Comparison of ENCODE assay signal across 12 cellular contexts in the genomic region with DNA sequence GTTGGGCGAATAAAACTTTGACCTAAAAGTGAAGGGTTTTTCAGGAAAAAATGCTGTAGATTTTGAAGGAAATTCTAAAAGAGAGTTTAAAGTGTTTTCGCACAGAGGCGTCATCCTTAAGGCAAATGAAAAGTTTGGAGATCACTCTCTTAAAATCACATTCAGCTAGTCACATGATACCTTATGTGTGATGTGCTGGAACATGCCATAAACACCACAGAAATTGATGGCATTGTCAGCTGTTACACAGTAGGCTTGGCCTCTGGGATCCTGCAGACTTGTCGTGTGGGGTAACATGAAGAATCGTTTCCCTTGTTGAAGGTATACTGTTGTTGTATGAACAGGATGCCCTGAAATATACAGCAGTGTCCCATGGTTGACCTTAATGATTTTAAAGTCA. TPM values are rescaled to one million over a fixed set of nuclear protein-coding genes. Genes with fewer than 3 reads are reported as not detected.
DNase-seq lines count a peak whose midpoint lies in the region; FAIRE-seq and TF ChIP-seq lines count a peak whose summit lies in the region.
"Had no signal": no experiment of that assay in that cellular context is flagged by ENCODE, and none has a peak within 500 bp of the region (broad histone marks: within the 10 kb centered on the region; RNA-seq: fewer than 3 reads in every experiment).

No MANE protein-coding gene starts in this region.

- H3K4me1 ChIP-seq in OCI-LY1 (ENCODE audit: insufficient read depth, low read length, severe bottlenecking): peaks cover 80% of the 10 kb centered on the region
- H3K4me1 ChIP-seq in skeletal muscle satellite cell (ENCODE audit: control insufficient read depth, insufficient read depth, low read length): peaks cover 46% of the 10 kb centered on the region
- H3K4me1 ChIP-seq in right atrium auricular region: peaks cover 0 to 54% of the 10 kb centered on the region in 2 donors

- H3K9me3 ChIP-seq in OCI-LY1 (ENCODE audit: low read length) (no peaks in the 10 kb centered on the region), skeletal muscle satellite cell (replicated peaks; ENCODE audit: low read length) (no peaks in the 10 kb centered on the region), right atrium auricular region (no peaks in the 10 kb centered on the region)

- H3K36me3 Mint-ChIP-seq in activated CD4-positive, alpha-beta T cell treated with anti-CD3 and anti-CD28 coated beads, Interleukin-2, amount 10 ng/mL, durations not matched to agents 7 days and 5 days (ENCODE audit: low read depth): peaks cover 30% of the 10 kb centered on the region

- H3K4me3 ChIP-seq in OCI-LY1 (ENCODE audit: low read depth, low read length, poor library complexity, severe bottlenecking) (peak overlapping the region; percentile 94), bronchial epithelial cell (ENCODE audit: low read depth, low read length) (no peak overlapping the region), skeletal muscle satellite cell (ENCODE audit: low read length) (no peak overlapping the region), right atrium auricular region (no peak overlapping the region)

- peaks cover 4% of the 10 kb centered on the region; the same call in 1 of the 2 replicates for H3K36me3 ChIP-seq in OCI-LY1 (ENCODE audit: insufficient read depth, low read length)
- H3K36me3 ChIP-seq in bronchial epithelial cell (ENCODE audit: control insufficient read depth, insufficient read depth, low read length): no peaks in the 10 kb centered on the region
- H3K36me3 ChIP-seq in skeletal muscle satellite cell (ENCODE audit: insufficient read depth, low read length): no peaks in the 10 kb centered on the region
- H3K36me3 ChIP-seq in right atrium auricular region: no peaks in the 10 kb centered on the region

- H3K27ac ChIP-seq in OCI-LY1 (ENCODE audit: low read depth, low read length, poor library complexity, severe bottlenecking) (peak overlapping the region; percentile 91), right atrium auricular region (no peak overlapping the region)
- H3K27ac ChIP-seq: foreskin keratinocyte had no signal

- H3K4me2 ChIP-seq in OCI-LY1 (ENCODE audit: low read length): peak overlapping the region; percentile 99
- peak overlapping the region; percentile 91 for H3K4me2 ChIP-seq in skeletal muscle satellite cell (ENCODE audit: low read length)

- H3K4me3 Mint-ChIP-seq in activated CD4-positive, alpha-beta T cell treated with anti-CD3 and anti-CD28 coated beads, Interleukin-2, amount 10 ng/mL, durations not matched to agents 7 days and 5 days: peak overlapping the region; percentile 85

- DNase-seq in activated CD4-positive, alpha-beta T cell treated with anti-CD3 and anti-CD28 coated beads, Interleukin-2, amount 10 ng/mL, durations not matched to agents 7 days and 5 days: peak; percentile 23
- DNase-seq in activated CD4-positive, alpha-beta T cell treated with anti-CD3 and anti-CD28 coated beads, Interleukin-2, amount 50 U/mL, for 48 hours: no peak
- DNase-seq in bronchial epithelial cell (ENCODE audit: low read depth): peak; percentile 68
- no peak for DNase-seq in GM03348 (ENCODE audit: low spot score)
- no peak for DNase-seq in right atrium auricular region (ENCODE audit: low spot score)
- DNase-seq in activated gamma-delta T cell (lab: John Stamatoyannopoulos, UW): no peak
- DNase-seq: GOT3; NCI-H345; stimulated activated CD4-positive, alpha-beta T cell treated with anti-CD3 and anti-CD28 coated beads, Interleukin-2, amount 100 ng/mL, for 48 hours had no signal

- H3K79me2 ChIP-seq in OCI-LY1 (ENCODE audit: insufficient read depth, low read length): peaks cover 68% of the 10 kb centered on the region

- POLR2A ChIA-PET in activated CD4-positive, alpha-beta T cell treated with anti-CD3 and anti-CD28 coated beads, Interleukin-2, amount 10 ng/mL, durations not matched to agents 7 days and 5 days (lab: Charles Lee): no interaction called here

- no peak for FAIRE-seq in bronchial epithelial cell (lab: Jason Lieb, UNC)

- no peaks in the 10 kb centered on the region for H4K20me1 ChIP-seq in OCI-LY1 (ENCODE audit: insufficient read depth, low read length)

- H3K9ac ChIP-seq in OCI-LY1 (ENCODE audit: low read length): peak overlapping the region; percentile 100
- no peak overlapping the region for H3K9ac ChIP-seq in skeletal muscle satellite cell (ENCODE audit: low read depth, low read length)

- no peaks in the 10 kb centered on the region for H3F3A ChIP-seq in OCI-LY1 (ENCODE audit: insufficient read depth, low read length)

- CTCF ChIA-PET in activated CD4-positive, alpha-beta T cell treated with anti-CD3 and anti-CD28 coated beads, Interleukin-2, amount 10 ng/mL, durations not matched to agents 7 days and 5 days (lab: Charles Lee): interaction anchor here (1.2 to 2.1 kb wide), 3 partner anchors 11 to 64 kb away, joined by 3 to 7 read pairs (median 3); a partner anchor contains a TSS

- no peaks in the 10 kb centered on the region for H3K27me3 ChIP-seq in OCI-LY1 (ENCODE audit: insufficient read depth, low read length)
- no peaks in the 10 kb centered on the region for H3K27me3 ChIP-seq in bronchial epithelial cell (ENCODE audit: control insufficient read depth, insufficient read depth, low read length)
- no peaks in the 10 kb centered on the region for H3K27me3 ChIP-seq in skeletal muscle satellite cell (ENCODE audit: control insufficient read depth, insufficient read depth, low read length)
- H3K27me3 ChIP-seq in right atrium auricular region: no peaks in the 10 kb centered on the region
- H3K27me3 ChIP-seq: foreskin keratinocyte had no signal

- H3K4me1 Mint-ChIP-seq in activated CD4-positive, alpha-beta T cell treated with anti-CD3 and anti-CD28 coated beads, Interleukin-2, amount 10 ng/mL, durations not matched to agents 7 days and 5 days: peaks cover 64% of the 10 kb centered on the region

- no peaks in the 10 kb centered on the region for H3K9me2 ChIP-seq in OCI-LY1 (ENCODE audit: low read depth, low read length)

- no peaks in the 10 kb centered on the region for H3K9me3 Mint-ChIP-seq in activated CD4-positive, alpha-beta T cell treated with anti-CD3 and anti-CD28 coated beads, Interleukin-2, amount 10 ng/mL, durations not matched to agents 7 days and 5 days

- H3K27ac Mint-ChIP-seq in activated CD4-positive, alpha-beta T cell treated with anti-CD3 and anti-CD28 coated beads, Interleukin-2, amount 10 ng/mL, durations not matched to agents 7 days and 5 days: peak overlapping the region; percentile 96

- TF ChIP-seq CTCF in OCI-LY1 (IDR thresholded peaks at IDR 0.05; ENCODE audit: low read length): no peak
- no peak for TF ChIP-seq CTCF in bronchial epithelial cell (IDR thresholded peaks at IDR 0.05; ENCODE audit: insufficient read depth, low read length, severe bottlenecking)
- TF ChIP-seq CTCF in right atrium auricular region (IDR thresholded peaks at IDR 0.05): no peak

- no peak overlapping the region for H2AFZ ChIP-seq in OCI-LY1 (ENCODE audit: low read length)

- H3K27me3 Mint-ChIP-seq in activated CD4-positive, alpha-beta T cell treated with anti-CD3 and anti-CD28 coated beads, Interleukin-2, amount 10 ng/mL, durations not matched to agents 7 days and 5 days: no peaks in the 10 kb centered on the region

RNA-seq across cellular contexts. Expression of a gene that starts 3.3 kb away (rescaled TPM):
- 100 to 1,000 TPM; 358 to 453 TPM for total RNA-seq in activated CD4-positive, alpha-beta T cell treated with anti-CD3 and anti-CD28 coated beads, Interleukin-2, amount 10 ng/mL, durations not matched to agents 7 days and 5 days
- total RNA-seq in bronchial epithelial cell (7.1 and 12.5 TPM in 2 replicates), right atrium auricular region (10 to 100 TPM; 19.5 to 26.8 TPM)
- total RNA-seq in skeletal muscle satellite cell (2012; rRNA removed): 12.2 and 13.5 TPM in 2 replicates

RNA-seq across cellular contexts. Expression of a gene that starts 48.5 kb away (rescaled TPM):
- total RNA-seq in activated CD4-positive, alpha-beta T cell treated with anti-CD3 and anti-CD28 coated beads, Interleukin-2, amount 10 ng/mL, durations not matched to agents 7 days and 5 days: 1 to 10 TPM; 2.2 to 2.9 TPM
- not detected in 2 replicates for total RNA-seq in bronchial epithelial cell
- not detected in 2 replicates for total RNA-seq in skeletal muscle satellite cell (2012; rRNA removed)
- total RNA-seq in right atrium auricular region: under 1 TPM; 0.31 to 0.63 TPM
- total RNA-seq: foreskin keratinocyte had no signal

Comparison
In these comparisons a context has a peak if more than half of its experiments do, and no peak if none do; other contexts are left out.
1. DNase-seq: peak in activated CD4-positive, alpha-beta T cell treated with anti-CD3 and anti-CD28 coated beads, Interleukin-2, amount 10 ng/mL, durations not matched to agents 7 days and 5 days (single experiment) and bronchial epithelial cell (single experiment); none in activated CD4-positive, alpha-beta T cell treated with anti-CD3 and anti-CD28 coated beads, Interleukin-2, amount 50 U/mL, for 48 hours (0 of 2), GM03348 (single experiment), right atrium auricular region (single experiment) and activated gamma-delta T cell (single experiment).
2. RNA of a gene that starts 3.3 kb away (total RNA-seq): 358 to 453 TPM in activated CD4-positive, alpha-beta T cell treated with anti-CD3 and anti-CD28 coated beads, Interleukin-2, amount 10 ng/mL, durations not matched to agents 7 days and 5 days; 19.5 to 26.8 TPM in right atrium auricular region and 7.1 to 12.5 TPM in bronchial epithelial cell; every median in the first group is over 10 times any median in the second.